ENCODE assay signal across 1 cellular context in the genomic region with DNA sequence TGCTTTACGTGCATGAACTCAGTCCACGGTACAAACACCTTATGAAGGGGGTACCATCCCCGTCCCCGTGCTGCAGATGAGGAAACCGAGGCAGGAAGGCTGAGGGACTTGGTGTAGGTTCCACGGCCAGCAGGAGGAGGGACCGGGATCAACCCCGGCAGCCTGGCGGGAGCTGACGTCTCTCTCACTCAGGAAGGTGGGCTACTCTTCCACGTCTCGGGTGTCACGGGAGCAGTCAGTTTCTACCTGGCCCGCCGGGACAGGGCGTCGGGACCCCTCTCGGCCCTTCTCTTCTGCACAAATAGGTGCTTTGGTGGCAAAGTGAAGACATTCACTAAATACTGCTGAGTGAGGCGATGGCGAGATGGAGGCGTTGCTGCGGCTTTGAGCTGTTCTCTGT.
TF ChIP-seq lines count a peak whose summit lies in the region.

No MANE protein-coding gene starts in this region.

TF ChIP-seq in A549, 52 proteins besides CTCF, POLR2A, EP300 and RAD21 (continued from another document):
- TF ChIP-seq ELK1 (IDR thresholded peaks at IDR 0.05; ENCODE audit: low read depth, low read length) = no peak
- no peak for TF ChIP-seq REST (IDR thresholded peaks at IDR 0.05)
- TF ChIP-seq NR3C1 (IDR thresholded peaks at IDR 0.05) = no peak
- TF ChIP-seq USF2 (IDR thresholded peaks at IDR 0.05) = no peak
- TF ChIP-seq NPAS2 (CRISPR knock-in tag; IDR thresholded peaks at IDR 0.05; ENCODE audit: borderline replicate concordance) = no peak
- TF ChIP-seq, protein P1, sequence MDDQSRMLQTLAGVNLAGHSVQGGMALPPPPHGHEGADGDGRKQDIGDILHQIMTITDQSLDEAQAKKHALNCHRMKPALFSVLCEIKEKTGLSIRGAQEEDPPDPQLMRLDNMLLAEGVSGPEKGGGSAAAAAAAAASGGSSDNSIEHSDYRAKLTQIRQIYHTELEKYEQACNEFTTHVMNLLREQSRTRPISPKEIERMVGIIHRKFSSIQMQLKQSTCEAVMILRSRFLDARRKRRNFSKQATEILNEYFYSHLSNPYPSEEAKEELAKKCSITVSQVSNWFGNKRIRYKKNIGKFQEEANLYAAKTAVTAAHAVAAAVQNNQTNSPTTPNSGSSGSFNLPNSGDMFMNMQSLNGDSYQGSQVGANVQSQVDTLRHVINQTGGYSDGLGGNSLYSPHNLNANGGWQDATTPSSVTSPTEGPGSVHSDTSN (IDR thresholded peaks at IDR 0.05) = no peak
- TF ChIP-seq JUNB (IDR thresholded peaks at IDR 0.05) = no peak
- no peak for TF ChIP-seq BCL3 (IDR thresholded peaks at IDR 0.05)
- no peak for TF ChIP-seq FOSL2 (IDR thresholded peaks at IDR 0.05)
- no peak for TF ChIP-seq FOSL2 (CRISPR knock-in tag; IDR thresholded peaks at IDR 0.05)
- no peak for TF ChIP-seq CEBPB (IDR thresholded peaks at IDR 0.05)
- TF ChIP-seq, protein P2, sequence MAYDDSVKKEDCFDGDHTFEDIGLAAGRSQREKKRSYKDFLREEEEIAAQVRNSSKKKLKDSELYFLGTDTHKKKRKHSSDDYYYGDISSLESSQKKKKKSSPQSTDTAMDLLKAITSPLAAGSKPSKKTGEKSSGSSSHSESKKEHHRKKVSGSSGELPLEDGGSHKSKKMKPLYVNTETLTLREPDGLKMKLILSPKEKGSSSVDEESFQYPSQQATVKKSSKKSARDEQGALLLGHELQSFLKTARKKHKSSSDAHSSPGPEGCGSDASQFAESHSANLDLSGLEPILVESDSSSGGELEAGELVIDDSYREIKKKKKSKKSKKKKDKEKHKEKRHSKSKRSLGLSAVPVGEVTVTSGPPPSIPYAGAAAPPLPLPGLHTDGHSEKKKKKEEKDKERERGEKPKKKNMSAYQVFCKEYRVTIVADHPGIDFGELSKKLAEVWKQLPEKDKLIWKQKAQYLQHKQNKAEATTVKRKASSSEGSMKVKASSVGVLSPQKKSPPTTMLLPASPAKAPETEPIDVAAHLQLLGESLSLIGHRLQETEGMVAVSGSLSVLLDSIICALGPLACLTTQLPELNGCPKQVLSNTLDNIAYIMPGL (CRISPR knock-in tag; IDR thresholded peaks at IDR 0.05; ENCODE audit: borderline replicate concordance) = no peak
- no peak for TF ChIP-seq EHMT2 (IDR thresholded peaks at IDR 0.05; ENCODE audit: low read depth)
